Comparison of ENCODE assay signal across 24 cellular contexts in genomic region chr3:50410593-50411139, GRCh38.
"Had no signal": no experiment of that assay in that cellular context is flagged by ENCODE, and none has a peak within 500 bp of the region (broad histone marks: within the 10 kb centered on the region; RNA-seq: fewer than 3 reads in every experiment).

No MANE protein-coding gene starts in this region.

- H3K9me3 Mint-ChIP-seq: activated CD4-positive, alpha-beta memory T cell treated with anti-CD3 and anti-CD28 coated beads, Interleukin-2, amount 10 ng/mL, durations not matched to agents 7 days and 5 days; activated naive CD4-positive, alpha-beta T cell treated with anti-CD3 and anti-CD28 coated beads for 36 hours; activated T-cell treated with anti-CD3 and anti-CD28 coated beads, Interleukin-2, amount 50 U/mL, for 24 hours had no signal

- H3K36me3 Mint-ChIP-seq: activated naive CD4-positive, alpha-beta T cell treated with anti-CD3 and anti-CD28 coated beads, Interleukin-2, amount 50 U/mL, for 72 hours had no signal

- H3K27ac ChIP-seq: WERI-Rb-1 had no signal

- H3K27me3 Mint-ChIP-seq: activated CD4-positive, alpha-beta memory T cell treated with anti-CD3 and anti-CD28 coated beads, Interleukin-2, amount 10 ng/mL, durations not matched to agents 7 days and 5 days; activated T-cell treated with anti-CD3 and anti-CD28 coated beads, Interleukin-2, amount 50 U/mL, for 24 hours had no signal

- H3K4me3 Mint-ChIP-seq: activated CD4-positive, alpha-beta memory T cell treated with anti-CD3 and anti-CD28 coated beads, Interleukin-2, amount 10 ng/mL, durations not matched to agents 7 days and 5 days; activated naive CD4-positive, alpha-beta T cell treated with anti-CD3 and anti-CD28 coated beads for 36 hours; activated T-cell treated with anti-CD3 and anti-CD28 coated beads, Interleukin-2, amount 50 U/mL, for 24 hours had no signal

- DNase-seq: activated CD4-positive, alpha-beta memory T cell treated with anti-CD3 and anti-CD28 coated beads, Interleukin-2, amount 10 ng/mL, durations not matched to agents 7 days and 5 days; activated CD4-positive, alpha-beta T cell treated with anti-CD3 and anti-CD28 coated beads for 1 hour; activated CD4-positive, alpha-beta T cell treated with anti-CD3 and anti-CD28 coated beads for 48 hours; activated CD4-positive, CD25-positive, alpha-beta regulatory T cell; activated gamma-delta T cell treated with Interleukin-2 at 50 U/mL for 16 hours; activated naive CD4-positive, alpha-beta T cell treated with anti-CD3 and anti-CD28 coated beads for 36 hours; activated T-cell treated with anti-CD3 and anti-CD28 coated beads, Interleukin-2, amount 50 U/mL, for 24 hours; amniotic stem cell; aorta; NCI-H1092 treated with DMSO at 0.1 percent for 48 hours; NCI-H1417; NCI-H146; NCI-H187; NCI-H2029 treated with DMSO at 0.1 percent for 48 hours; NCI-H2107; NCI-H2171; NCI-H510A; NCI-H526; NCI-H748 treated with DMSO at 0.1 percent for 48 hours; OCI-M1; Right ventricle myocardium superior; T1000; WERI-Rb-1 had no signal

- H3K36me3 ChIP-seq: WERI-Rb-1 had no signal

- H3K27ac Mint-ChIP-seq: activated CD4-positive, alpha-beta memory T cell treated with anti-CD3 and anti-CD28 coated beads, Interleukin-2, amount 10 ng/mL, durations not matched to agents 7 days and 5 days; activated naive CD4-positive, alpha-beta T cell treated with anti-CD3 and anti-CD28 coated beads for 36 hours; activated naive CD4-positive, alpha-beta T cell treated with anti-CD3 and anti-CD28 coated beads, Interleukin-2, amount 50 U/mL, for 72 hours; activated T-cell treated with anti-CD3 and anti-CD28 coated beads, Interleukin-2, amount 50 U/mL, for 24 hours had no signal

- H3K4me1 Mint-ChIP-seq: activated CD4-positive, alpha-beta memory T cell treated with anti-CD3 and anti-CD28 coated beads, Interleukin-2, amount 10 ng/mL, durations not matched to agents 7 days and 5 days had no signal
